ENCODE assay signal across 8 cellular contexts in genomic region chr22:40922484-40923303, GRCh38. TPM values are rescaled to one million over a fixed set of nuclear protein-coding genes. Genes with fewer than 3 reads are reported as not detected.
DNase-seq lines count a peak whose midpoint lies in the region; ATAC-seq and TF ChIP-seq lines count a peak whose summit lies in the region.

No MANE protein-coding gene starts in this region.

- no peak for ATAC-seq in HG03196 (IDR thresholded peaks at IDR 0.05; ENCODE audit: unreplicated experiment)

- H3K36me3 ChIP-seq in kidney epithelial cell (ENCODE audit: control insufficient read depth, insufficient read depth, low read length) (no peaks in the 10 kb centered on the region), testis (ENCODE audit: low read depth, missing control alignments) (no peaks in the 10 kb centered on the region)

- DNase-seq in NCI-H1417 (lab: John Stamatoyannopoulos, UW) (peak in 2 of 3 experiments; percentile 40 to 68), NCI-H1417 treated with DMSO at 0.1 percent for 48 hours (lab: John Stamatoyannopoulos, UW) (no peak), HS-5 (ENCODE audit: low read depth) (peak; percentile 39), OCI-M2 (lab: John Stamatoyannopoulos, UW; ENCODE audit: unreplicated experiment) (peak; percentile 21), kidney epithelial cell (ENCODE audit: low read depth) (peak; percentile 38), testis (no peak)
- DNase-seq in central memory CD4-positive, alpha-beta T cell, result peak; percentile 61

- H3K9me3 ChIP-seq in testis, result no peaks in the 10 kb centered on the region

- H3K27ac ChIP-seq in testis, result no peak overlapping the region

- TF ChIP-seq CTCF in kidney epithelial cell (IDR thresholded peaks at IDR 0.05; ENCODE audit: insufficient read depth, low read length, poor library complexity, severe bottlenecking), result peak; percentile 53
- TF ChIP-seq CTCF in testis (IDR thresholded peaks at IDR 0.05), result peak; percentile 61 to 76 (median 70)

- H3K27me3 ChIP-seq in kidney epithelial cell (ENCODE audit: control insufficient read depth, insufficient read depth, low read length) (no peaks in the 10 kb centered on the region), testis (no peaks in the 10 kb centered on the region)

- no peaks in the 10 kb centered on the region for H3K4me1 ChIP-seq in testis

- intact Hi-C loops in testis (cut with DNase I; ENCODE audit: low total_unique reads), result no loop called here

- no peak for TF ChIP-seq POLR2A in testis (IDR thresholded peaks at IDR 0.05)

- WGBS in testis, 2 donors, result 58 to 61% methylated on average over 5 of the region's 5 CpGs

- H3K4me3 ChIP-seq in kidney epithelial cell (ENCODE audit: low read depth, low read length) (no peak overlapping the region), testis (no peak overlapping the region)

RNA-seq across cellular contexts. Expression of gene RBX1, which starts 28.5 kb away (rescaled TPM):
- total RNA-seq in kidney epithelial cell (47.8 and 51.0 TPM in 2 replicates), testis (10 to 100 TPM; 45.2 to 47.1 TPM)
- polyA plus RNA-seq in testis (ENCODE audit: insufficient read depth, low read depth, low replicate concordance), result 44.3 TPM

Comparison
In these comparisons a context has a peak if more than half of its experiments do, and no peak if none do; other contexts are left out.
1. DNase-seq: peak in NCI-H1417 (2 of 3), HS-5 (single experiment), OCI-M2 (single experiment), central memory CD4-positive, alpha-beta T cell (single experiment) and kidney epithelial cell (single experiment); none in NCI-H1417 treated with DMSO at 0.1 percent for 48 hours (single experiment) and testis (single experiment).